Comparison of ENCODE assay signal across 8 cellular contexts in the genomic region with DNA sequence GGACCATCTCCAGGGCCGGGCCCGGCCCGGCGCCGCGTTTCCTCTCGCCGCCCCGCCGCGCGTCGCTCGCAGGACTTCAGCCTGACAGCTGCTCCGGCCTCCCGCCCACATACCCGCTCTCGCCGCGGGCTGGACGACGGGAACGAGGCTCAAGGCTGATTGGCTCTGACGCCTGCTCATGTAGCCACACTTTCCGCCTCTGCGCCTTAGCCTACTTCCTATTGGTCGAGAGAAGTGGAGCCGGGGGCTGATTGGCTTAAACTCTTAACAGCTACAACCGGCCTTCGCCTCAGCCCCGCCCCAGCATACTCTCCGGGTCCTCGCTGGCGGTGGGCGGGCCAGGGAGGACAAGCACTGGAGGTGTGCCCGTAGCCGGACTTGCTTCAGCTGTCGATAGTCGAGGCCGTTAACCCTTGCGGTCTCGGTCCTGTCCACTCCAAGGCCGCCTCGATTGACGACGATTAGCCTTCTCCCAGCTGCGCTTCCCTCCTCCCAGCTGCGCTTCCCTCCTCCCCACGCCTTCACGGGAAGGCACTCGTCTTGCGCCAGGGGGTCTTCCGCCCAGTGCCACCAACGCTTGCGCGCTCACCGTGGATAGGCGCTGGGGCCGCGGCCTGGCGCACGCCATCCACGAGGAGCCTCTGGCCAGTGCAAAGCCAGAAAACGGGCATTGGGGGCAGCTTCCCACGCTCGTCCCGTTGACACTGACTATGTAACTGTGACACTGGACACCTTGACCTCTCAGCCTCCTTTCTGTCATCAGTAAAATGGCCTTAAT. TPM values are rescaled to one million over a fixed set of nuclear protein-coding genes. Genes with fewer than 3 reads are reported as not detected.
DNase-seq lines count a peak whose midpoint lies in the region; ATAC-seq and TF ChIP-seq lines count a peak whose summit lies in the region.

A gene (minus strand): TSS at position 86 of the 778 bp plus-strand sequence. CDS start 79 bp downstream, at position 7.

- peak within 1 kb of the TSS; percentile 93 to 96 for H3K27ac ChIP-seq in ascending aorta
- H3K27ac ChIP-seq in right cardiac atrium (ENCODE audit: low read length): peak within 1 kb of the TSS; percentile 69
- peak within 1 kb of the TSS; percentile 89 to 98 for H3K27ac ChIP-seq in uterus

- peak in 1 of 2 donors; percentile 28 for TF ChIP-seq POLR2A in uterus (IDR thresholded peaks at IDR 0.05)

- H3K4me3 ChIP-seq in ascending aorta: peak within 1 kb of the TSS; percentile 82 to 85
- peak within 1 kb of the TSS; percentile 77 for H3K4me3 ChIP-seq in right cardiac atrium (ENCODE audit: low read length)
- peak within 1 kb of the TSS; percentile 61 to 98 for H3K4me3 ChIP-seq in uterus

- H3K27me3 Mint-ChIP-seq in T-helper 2 cell treated with Interferon-gamma antibody and Interleukin-4, amounts not matched to agents 5 μg/mL and 100 μg/mL, for 36 hours (ENCODE audit: low read depth): no peaks in the 10 kb centered on the region

- intact Hi-C loops in ascending aorta (cut with DNase I): loop anchor here (1.0 to 10.0 kb wide), 4 partner anchors 163 to 1224 kb away; a partner anchor contains a TSS
- intact Hi-C loops in right cardiac atrium (cut with DNase I): no loop called here
- intact Hi-C loops in uterus (cut with DNase I; ENCODE audit: low total_unique reads): no loop called here

- ATAC-seq in GM18499 (IDR thresholded peaks at IDR 0.05; ENCODE audit: insufficient read depth, unreplicated experiment) (peak; percentile 88), HG02943 (IDR thresholded peaks at IDR 0.05; ENCODE audit: low read depth, unreplicated experiment) (peak; percentile 88), right cardiac atrium (peak; percentile 96 to 97)

- peaks cover 10% of the 10 kb centered on the region for H3K36me3 Mint-ChIP-seq in T-helper 2 cell treated with Interferon-gamma antibody and Interleukin-4, amounts not matched to agents 5 μg/mL and 100 μg/mL, for 36 hours (ENCODE audit: low read depth)

- peak within 1 kb of the TSS; percentile 99 for H3K4me3 Mint-ChIP-seq in T-helper 2 cell treated with Interferon-gamma antibody and Interleukin-4, amounts not matched to agents 5 μg/mL and 100 μg/mL, for 36 hours

- peaks cover 4 to 12% of the 10 kb centered on the region in 2 donors for H3K36me3 ChIP-seq in ascending aorta
- H3K36me3 ChIP-seq in uterus: no peaks in the 10 kb centered on the region

- H3K27me3 ChIP-seq in ascending aorta: no peaks in the 10 kb centered on the region
- no peaks in the 10 kb centered on the region for H3K27me3 ChIP-seq in right cardiac atrium (ENCODE audit: control insufficient read depth, insufficient read depth)
- H3K27me3 ChIP-seq in uterus: no peaks in the 10 kb centered on the region

- TF ChIP-seq CTCF in ascending aorta (IDR thresholded peaks at IDR 0.05): no peak
- TF ChIP-seq CTCF in uterus (IDR thresholded peaks at IDR 0.05): no peak

- H3K4me1 Mint-ChIP-seq in T-helper 2 cell treated with Interferon-gamma antibody and Interleukin-4, amounts not matched to agents 5 μg/mL and 100 μg/mL, for 36 hours (ENCODE audit: low read depth): peaks cover 24% of the 10 kb centered on the region

- peak; percentile 78 for DNase-seq in NCI-H187 treated with DMSO at 0.1 percent for 48 hours (lab: John Stamatoyannopoulos, UW)
- peak; percentile 98 for DNase-seq in T-helper 2 cell treated with Interferon-gamma antibody and Interleukin-4, amounts not matched to agents 5 μg/mL and 100 μg/mL, for 36 hours (ENCODE audit: low spot score)
- DNase-seq in ascending aorta (ENCODE audit: low spot score in 2 of 2): peak; percentile 98 to 100
- DNase-seq in right cardiac atrium: peak; percentile 99
- DNase-seq in pulmonary artery endothelial cell (ENCODE audit: low read depth, low spot score): peak; percentile 99
- peak; percentile 98 to 99 for DNase-seq in uterus

- peaks cover 4 to 5% of the 10 kb centered on the region in 2 donors for H3K4me1 ChIP-seq in ascending aorta
- peaks cover 3% of the 10 kb centered on the region for H3K4me1 ChIP-seq in right cardiac atrium (ENCODE audit: control insufficient read depth, insufficient read depth, low read length)
- peaks cover 0 to 9% of the 10 kb centered on the region in 2 donors for H3K4me1 ChIP-seq in uterus

- under 1% methylated on average over 67 of the region's 67 CpGs for WGBS in right cardiac atrium

- H3K9me3 ChIP-seq in ascending aorta: no peaks in the 10 kb centered on the region
- H3K9me3 ChIP-seq in right cardiac atrium (ENCODE audit: control insufficient read depth, low read length): no peaks in the 10 kb centered on the region
- no peaks in the 10 kb centered on the region for H3K9me3 ChIP-seq in uterus

- no peaks in the 10 kb centered on the region for H3K9me3 Mint-ChIP-seq in T-helper 2 cell treated with Interferon-gamma antibody and Interleukin-4, amounts not matched to agents 5 μg/mL and 100 μg/mL, for 36 hours

- H3K27ac Mint-ChIP-seq in T-helper 2 cell treated with Interferon-gamma antibody and Interleukin-4, amounts not matched to agents 5 μg/mL and 100 μg/mL, for 36 hours: peak within 1 kb of the TSS; percentile 93

RNA-seq across cellular contexts. Expression of the gene that starts here (rescaled TPM):
- 77.0 TPM for total RNA-seq in ascending aorta
- total RNA-seq in right cardiac atrium: 10 to 100 TPM; 73.7 to 91.3 (median 82.5) TPM
- polyA plus RNA-seq in right cardiac atrium: 134 TPM
- 19.7 and 29.4 TPM in 2 replicates for total RNA-seq in pulmonary artery endothelial cell
- 10 to 100 TPM in 2 of 4 donors, 1 to 10 TPM in 2; 2.3 to 11.8 (median 9.8) TPM for total RNA-seq in uterus

Comparison
In these comparisons a context has a peak if more than half of its experiments do, and no peak if none do; other contexts are left out.
1. Peak in every context shown above with its lines: DNase-seq, ATAC-seq, H3K4me3 ChIP-seq and H3K27ac ChIP-seq.